1 cellular context compared by ENCODE assay signal in genomic region chr2:217935901-217936684, GRCh38.
TF ChIP-seq lines count a peak whose summit lies in the region.

No MANE protein-coding gene starts in this region.

TF ChIP-seq in HepG2, 621 proteins besides CTCF, POLR2A, EP300 and RAD21:
- TF ChIP-seq ZBTB4 (CRISPR knock-in tag; IDR thresholded peaks at IDR 0.05; ENCODE audit: borderline replicate concordance) (no peak), ZNF766 (CRISPR knock-in tag; IDR thresholded peaks at IDR 0.05; ENCODE audit: borderline replicate concordance) (no peak), ZNF281 (CRISPR knock-in tag; IDR thresholded peaks at IDR 0.05; ENCODE audit: borderline replicate concordance) (no peak), RBFOX2 (IDR thresholded peaks at IDR 0.05; ENCODE audit: low read depth, low read length) (no peak), RCOR2 (CRISPR knock-in tag; IDR thresholded peaks at IDR 0.05) (no peak), ZEB1 (IDR thresholded peaks at IDR 0.05; ENCODE audit: insufficient replicate concordance, low read depth) (no peak), DZIP1 (CRISPR knock-in tag; IDR thresholded peaks at IDR 0.05) (no peak), BCLAF1 (IDR thresholded peaks at IDR 0.05) (no peak), ZSCAN21 (CRISPR knock-in tag; IDR thresholded peaks at IDR 0.05; ENCODE audit: borderline replicate concordance) (no peak), ZNF124 (CRISPR knock-in tag; IDR thresholded peaks at IDR 0.05) (no peak), ZNF841 (CRISPR knock-in tag; IDR thresholded peaks at IDR 0.05; ENCODE audit: borderline replicate concordance) (no peak), ZNF615 (CRISPR knock-in tag; IDR thresholded peaks at IDR 0.05; ENCODE audit: borderline replicate concordance) (no peak), SP4 (CRISPR knock-in tag; IDR thresholded peaks at IDR 0.05) (no peak), ZFP82 (CRISPR knock-in tag; IDR thresholded peaks at IDR 0.05; ENCODE audit: borderline replicate concordance) (no peak), ZNF446 (CRISPR knock-in tag; IDR thresholded peaks at IDR 0.05) (no peak), PHF21A (CRISPR knock-in tag; IDR thresholded peaks at IDR 0.05) (no peak)
